9 cellular contexts compared by ENCODE assay signal in genomic region chr11:70913715-70914231, GRCh38.
DNase-seq lines count a peak whose midpoint lies in the region; ATAC-seq, FAIRE-seq and TF ChIP-seq lines count a peak whose summit lies in the region.
"Had no signal": no experiment of that assay in that cellular context is flagged by ENCODE, and none has a peak within 500 bp of the region (broad histone marks: within the 10 kb centered on the region; RNA-seq: fewer than 3 reads in every experiment).

No MANE protein-coding gene starts in this region.

- no peak overlapping the region for H2AFZ ChIP-seq in H1 (ENCODE audit: low read length)

- H3K79me2 ChIP-seq in H1 (ENCODE audit: control insufficient read depth in 1 of 2, insufficient read depth in 2 of 2, low read length in 2 of 2) = no peaks in the 10 kb centered on the region

- TF ChIP-seq RAD21 in H1 (IDR thresholded peaks at IDR 0.05 in 1 of 2, conservative IDR thresholded peaks at IDR 0.05 in 1 of 2; ENCODE audit: low read depth in 2 of 2, low read length in 2 of 2) = no peak

- peak overlapping the region; percentile 16 for H3K27ac Mint-ChIP-seq in neural crest cell (ENCODE audit: unreplicated experiment)
- no peak overlapping the region for H3K27ac Mint-ChIP-seq in activated T-cell treated with anti-CD3 and anti-CD28 coated beads, Interleukin-2, amount 50 U/mL, for 24 hours

- no peak for TF ChIP-seq POLR2A in H1 (IDR thresholded peaks at IDR 0.05; ENCODE audit: control extremely low read depth in 1 of 2, low read depth in 2 of 2, low read length in 2 of 2)

- H4K5ac ChIP-seq in H1 (ENCODE audit: insufficient read length, low read depth, low read length) = no peak overlapping the region

- no peak for TF ChIP-seq EP300 in H1 (IDR thresholded peaks at IDR 0.05; ENCODE audit: borderline replicate concordance in 1 of 2, low read depth in 2 of 2, low read length in 2 of 2)

- H3K14ac ChIP-seq in H1 (ENCODE audit: insufficient read length) = no peak overlapping the region

- no peak overlapping the region for H2BK120ac ChIP-seq in H1 (replicated peaks; ENCODE audit: low read depth, low read length)

- no peak overlapping the region for H4K8ac ChIP-seq in H1 (ENCODE audit: extremely low read depth, insufficient read depth, low read length)

- no peak overlapping the region for H3K18ac ChIP-seq in H1 (ENCODE audit: extremely low read depth, low read length)

- peaks cover 9 to 10% of the 10 kb centered on the region in 2 experiments for H4K20me1 ChIP-seq in H1 (replicated peaks in 1 of 2; ENCODE audit: control insufficient read depth in 1 of 2, insufficient read depth in 2 of 2, low read length in 2 of 2)

- H2BK20ac ChIP-seq in H1 (ENCODE audit: low read length) = no peak overlapping the region

- no peak overlapping the region for H4K91ac ChIP-seq in H1 (replicated peaks; ENCODE audit: insufficient read length, low read length)

- H3K36me3 Mint-ChIP-seq in neural crest cell (ENCODE audit: low read depth) = no peaks in the 10 kb centered on the region
- no peaks in the 10 kb centered on the region for H3K36me3 Mint-ChIP-seq in activated T-cell treated with anti-CD3 and anti-CD28 coated beads, Interleukin-2, amount 50 U/mL, for 24 hours (ENCODE audit: low read depth)

- CTCF ChIA-PET in H1 (lab: Charles Lee; ENCODE audit: partially characterized antibody) = interaction anchor here (0.8 to 1.9 kb wide), 4 partner anchors 10 to 99 kb away, joined by 3 to 7 read pairs (median 4); no protein-coding TSS in a partner anchor

- POLR2A ChIA-PET in H1 (lab: Charles Lee; ENCODE audit: partially characterized antibody) = interaction anchor here (1.0 kb wide), 1 partner anchor 11 kb away, joined by 4 read pairs; no protein-coding TSS in a partner anchor

- peak overlapping the region; percentile 40 to 58 for H3K4me2 ChIP-seq in H1 (ENCODE audit: insufficient read depth in 1 of 2, low read depth in 2 of 2, low read length in 2 of 2)

- peaks cover 20% of the 10 kb centered on the region for H3K4me1 Mint-ChIP-seq in neural crest cell
- peaks cover 2% of the 10 kb centered on the region for H3K4me1 Mint-ChIP-seq in activated T-cell treated with anti-CD3 and anti-CD28 coated beads, Interleukin-2, amount 50 U/mL, for 24 hours (ENCODE audit: low read depth)

- peaks cover 2% of the 10 kb centered on the region for H3K9me3 Mint-ChIP-seq in neural crest cell
- no peaks in the 10 kb centered on the region for H3K9me3 Mint-ChIP-seq in activated T-cell treated with anti-CD3 and anti-CD28 coated beads, Interleukin-2, amount 50 U/mL, for 24 hours

- no peaks in the 10 kb centered on the region for H3K9me3 ChIP-seq in H1 (ENCODE audit: insufficient read depth in 2 of 2, low read depth in 1 of 2, low read length in 1 of 2)

- H3K4me3 Mint-ChIP-seq in neural crest cell = no peak overlapping the region
- no peak overlapping the region for H3K4me3 Mint-ChIP-seq in activated T-cell treated with anti-CD3 and anti-CD28 coated beads, Interleukin-2, amount 50 U/mL, for 24 hours

- H3K4me3 ChIP-seq in H1 (ENCODE audit: extremely low read depth in 1 of 4, insufficient read depth in 2 of 4, low read depth in 3 of 4, low read length in 4 of 4) = peak overlapping the region in 3 of 4 experiments; percentile 2 to 46 (median 27); a peak in 4 of 8 replicates
- H3K4me3 ChIP-seq: cardiac muscle cell had no signal

- peak; percentile 7 for FAIRE-seq in H1 (lab: Jason Lieb, UNC)

- 33% methylated on average over 13 of the region's 13 CpGs; no CpG with 5 or more reads in 1 of the 2 experiments for WGBS in H1 (ENCODE audit: extremely low coverage in 1 of 2, insufficient coverage in 1 of 2, insufficient read length in 1 of 2, insufficient replicate concordance in 2 of 2, low coverage in 1 of 2, low lambda C conversion rate in 2 of 2, missing lambda C conversion rate in 1 of 2), 2 experiments

- TF ChIP-seq CTCF in H1 (IDR thresholded peaks at IDR 0.05; ENCODE audit: control extremely low read depth in 1 of 3, insufficient read depth in 1 of 3, low read depth in 1 of 3, low read length in 3 of 3) (no peak), neural crest cell (conservative IDR thresholded peaks at IDR 0.05) (no peak)

- no peak overlapping the region for H2BK12ac ChIP-seq in H1 (ENCODE audit: low read depth, low read length)

- peaks cover 2 to 7% (median 4%) of the 10 kb centered on the region in 4 experiments; a peak in 6 of 7 replicates for H3K4me1 ChIP-seq in H1 (replicated peaks in 1 of 4; ENCODE audit: control insufficient read depth in 3 of 4, insufficient read depth in 4 of 4, low read length in 3 of 4)

- no peak overlapping the region for H2BK15ac ChIP-seq in H1 (ENCODE audit: low read length)

- no peaks in the 10 kb centered on the region for H3K23me2 ChIP-seq in H1 (ENCODE audit: low read depth, low read length)

- H3K23ac ChIP-seq in H1 (ENCODE audit: insufficient read length) = no peak overlapping the region

- no peak overlapping the region for H3K9ac ChIP-seq in H1 (replicated peaks in 1 of 4; ENCODE audit: extremely low read depth in 1 of 4, low read depth in 3 of 4, low read length in 3 of 4)

- H3K4ac ChIP-seq in H1 (replicated peaks; ENCODE audit: insufficient read length, low read depth, low read length) = no peak overlapping the region

- H3K27ac ChIP-seq in H1 (ENCODE audit: low read depth, low read length) = no peak overlapping the region
- H3K27ac ChIP-seq: cardiac muscle cell had no signal

- no peaks in the 10 kb centered on the region for H3K79me1 ChIP-seq in H1 (ENCODE audit: low read depth, low read length)

- H3K27me3 Mint-ChIP-seq in neural crest cell (ENCODE audit: low read depth) = peaks cover 4% of the 10 kb centered on the region
- peaks cover 29% of the 10 kb centered on the region for H3K27me3 Mint-ChIP-seq in activated T-cell treated with anti-CD3 and anti-CD28 coated beads, Interleukin-2, amount 50 U/mL, for 24 hours

- no peak for ATAC-seq in GM18511 (IDR thresholded peaks at IDR 0.05; ENCODE audit: unreplicated experiment)

- H3K56ac ChIP-seq in H1 (replicated peaks; ENCODE audit: insufficient read length, low read depth, low read length) = no peak overlapping the region

- H2AK5ac ChIP-seq in H1 (ENCODE audit: low read depth, low read length) = no peak overlapping the region

- H2BK5ac ChIP-seq in H1 (ENCODE audit: low read depth, low read length) = no peak overlapping the region

- DNase-seq in G401 (ENCODE audit: low spot score) (peak; percentile 7), NCI-H2171 (lab: John Stamatoyannopoulos, UW) (peak; percentile 73), H1 (ENCODE audit: low read depth in 1 of 2, low spot score in 2 of 2) (peak; percentile 15 to 58), neural crest cell (ENCODE audit: low read depth, low spot score) (no peak), AG20443 (ENCODE audit: low spot score) (no peak)
- DNase-seq in activated CD4-positive, alpha-beta T cell treated with anti-CD3 and anti-CD28 coated beads for 48 hours = no peak
- no peak for DNase-seq in activated T-cell treated with anti-CD3 and anti-CD28 coated beads, Interleukin-2, amount 50 U/mL, for 24 hours

- in situ Hi-C loops in G401 (cut with HindIII; ENCODE audit: low sequenced_read_pairs) = no loop called here

- H3K36me3 ChIP-seq in H1 (ENCODE audit: control insufficient read depth in 2 of 4, insufficient read depth in 4 of 4, low read length in 3 of 4) = no peaks in the 10 kb centered on the region
- H3K36me3 ChIP-seq: cardiac muscle cell had no signal

- H3K27me3 ChIP-seq in H1 (replicated peaks in 1 of 4; ENCODE audit: control insufficient read depth in 3 of 4, extremely low read depth in 1 of 4, insufficient read depth in 3 of 4, low read length in 3 of 4) = no peaks in the 10 kb centered on the region
- H3K27me3 ChIP-seq: cardiac muscle cell had no signal

TF ChIP-seq in H1, 55 proteins besides CTCF, POLR2A, EP300 and RAD21:
- TF ChIP-seq TAF1 (IDR thresholded peaks at IDR 0.05; ENCODE audit: low read depth, low read length) (0 out of 2 replicates have a peak, but pooled peaks have one; percentile 16), KDM5A (IDR thresholded peaks at IDR 0.05; ENCODE audit: low read length) (no peak), CREB1 (IDR thresholded peaks at IDR 0.05) (0 out of 2 replicates have a peak, but pooled peaks have one; percentile 17), NANOG (IDR thresholded peaks at IDR 0.05; ENCODE audit: insufficient read depth, low read depth, low read length, poor library complexity, severe bottlenecking) (peak; percentile 50), TAF7 (optimal IDR thresholded peaks at IDR 0.05; ENCODE audit: borderline replicate concordance, low read depth, low read length) (no peak), ZNF274 (IDR thresholded peaks at IDR 0.05; ENCODE audit: borderline replicate concordance, extremely low read depth, low read length) (no peak), CTBP2 (IDR thresholded peaks at IDR 0.05; ENCODE audit: borderline replicate concordance, insufficient read depth, insufficient read length, low read length) (no peak), GTF2F1 (IDR thresholded peaks at IDR 0.05; ENCODE audit: borderline replicate concordance, low read depth, low read length) (no peak), CHD1 (IDR thresholded peaks at IDR 0.05; ENCODE audit: low read depth, low read length) (no peak), YY1 (IDR thresholded peaks at IDR 0.05; ENCODE audit: low read depth, low read length) (no peak), FOSL1 (IDR thresholded peaks at IDR 0.05; ENCODE audit: insufficient read depth, low read depth, low read length) (peak; percentile 81; the same call in 1 of the 2 replicates), SIN3A (conservative IDR thresholded peaks at IDR 0.05 in 1 of 2, IDR thresholded peaks at IDR 0.05 in 1 of 2; ENCODE audit: low read depth in 1 of 2, low read length in 2 of 2) (no peak), SP2 (IDR thresholded peaks at IDR 0.05; ENCODE audit: low read length) (no peak), SP1 (IDR thresholded peaks at IDR 0.05; ENCODE audit: low read depth, low read length) (0 out of 2 replicates have a peak, but pooled peaks have one; percentile 33), ATF3 (IDR thresholded peaks at IDR 0.05; ENCODE audit: insufficient read depth, low read depth, low read length) (no peak), TCF12 (IDR thresholded peaks at IDR 0.05; ENCODE audit: low read depth, low read length) (no peak), SRF (IDR thresholded peaks at IDR 0.05; ENCODE audit: low read depth, low read length) (peak; percentile 77), CHD2 (IDR thresholded peaks at IDR 0.05; ENCODE audit: low read length) (no peak), MAFK (IDR thresholded peaks at IDR 0.05; ENCODE audit: low read depth, low read length) (no peak), MAX (IDR thresholded peaks at IDR 0.05) (no peak)

Comparison
In these comparisons a context has a peak if more than half of its experiments do, and no peak if none do; other contexts are left out.
1. DNase-seq: peak in G401 (single experiment), NCI-H2171 (single experiment) and H1 (2 of 2); none in neural crest cell (single experiment), activated CD4-positive, alpha-beta T cell treated with anti-CD3 and anti-CD28 coated beads for 48 hours (single experiment), AG20443 (single experiment) and activated T-cell treated with anti-CD3 and anti-CD28 coated beads, Interleukin-2, amount 50 U/mL, for 24 hours (single experiment).